In genomic region chr14:34232790-34233189, GRCh38 we compare ENCODE assay signal across 21 cellular contexts.
DNase-seq lines count a peak whose midpoint lies in the region; ATAC-seq, FAIRE-seq and TF ChIP-seq lines count a peak whose summit lies in the region.
"Had no signal": no experiment of that assay in that cellular context is flagged by ENCODE, and none has a peak within 500 bp of the region (broad histone marks: within the 10 kb centered on the region; RNA-seq: fewer than 3 reads in every experiment).

No MANE protein-coding gene starts in this region.

- POLR2A ChIA-PET in HepG2 (lab: Yijun Ruan, JAX) = no interaction called here
- POLR2A ChIA-PET in activated CD4-positive, alpha-beta memory T cell treated with anti-CD3 and anti-CD28 coated beads, Interleukin-2, amount 10 ng/mL, durations not matched to agents 7 days and 5 days (lab: Charles Lee) = no interaction called here

- H3K27me3 ChIP-seq in HepG2 (ENCODE audit: control insufficient read depth in 1 of 2, insufficient read depth in 2 of 2, low read length in 2 of 2) (no peaks in the 10 kb centered on the region), right lobe of liver (no peaks in the 10 kb centered on the region), hepatocyte (no peaks in the 10 kb centered on the region), skeletal muscle tissue (ENCODE audit: control insufficient read depth in 3 of 3, insufficient read depth in 3 of 3, low read length in 3 of 3) (no peaks in the 10 kb centered on the region)
- H3K27me3 ChIP-seq: MG63 had no signal

- no peak overlapping the region for H3K27ac Mint-ChIP-seq in activated CD4-positive, alpha-beta memory T cell treated with anti-CD3 and anti-CD28 coated beads, Interleukin-2, amount 10 ng/mL, durations not matched to agents 7 days and 5 days

- no peaks in the 10 kb centered on the region for H3K36me3 Mint-ChIP-seq in activated T-cell treated with anti-CD3 and anti-CD28 coated beads, Interleukin-2, amount 50 U/mL, for 4 hours (ENCODE audit: insufficient read depth)
- H3K36me3 Mint-ChIP-seq in activated CD4-positive, alpha-beta memory T cell treated with anti-CD3 and anti-CD28 coated beads, Interleukin-2, amount 10 ng/mL, durations not matched to agents 7 days and 5 days (ENCODE audit: low read depth) = no peaks in the 10 kb centered on the region

- WGBS in HepG2 (ENCODE audit: low lambda C conversion rate) = 2% methylated on average over 2 of the region's 2 CpGs
- 49% methylated on average over 2 of the region's 2 CpGs for WGBS in right lobe of liver (ENCODE audit: insufficient coverage, low coverage, low lambda C conversion rate, missing lambda C conversion rate)
- 64% methylated on average over 2 of the region's 2 CpGs for WGBS in hepatocyte (ENCODE audit: low lambda C conversion rate, missing lambda C conversion rate)

- no peak for DNase-seq in HepG2 (ENCODE audit: low spot score)
- DNase-seq in right lobe of liver = no peak
- no peak for DNase-seq in hepatocyte (ENCODE audit: low spot score)
- no peak for DNase-seq in activated T-cell treated with anti-CD3 and anti-CD28 coated beads, Interleukin-2, amount 50 U/mL, for 4 hours
- no peak for DNase-seq in activated CD4-positive, alpha-beta memory T cell treated with anti-CD3 and anti-CD28 coated beads, Interleukin-2, amount 10 ng/mL, durations not matched to agents 7 days and 5 days
- DNase-seq: HCEC 1CT, Kasumi-1, MG63, NCI-H1105 treated with DMSO at 0.1 percent for 48 hours, NCI-H146, NCI-H1930, NCI-H2107, NCI-H524, SHP77 had no signal

- TF ChIP-seq CTCF in HepG2 (CRISPR knock-in tag; IDR thresholded peaks at IDR 0.05) (no peak), right lobe of liver (IDR thresholded peaks at IDR 0.05) (no peak), hepatocyte (IDR thresholded peaks at IDR 0.05; ENCODE audit: poor library complexity) (no peak)

- H3K4me1 ChIP-seq in HepG2 (ENCODE audit: insufficient read depth, low read length) (peaks cover 13% of the 10 kb centered on the region; the same call in 1 of the 2 replicates), right lobe of liver (no peaks in the 10 kb centered on the region), hepatocyte (ENCODE audit: insufficient read depth) (peaks cover 4% of the 10 kb centered on the region), skeletal muscle tissue (ENCODE audit: control insufficient read depth in 3 of 3, insufficient read depth in 3 of 3, low read length in 3 of 3) (peaks cover 30 to 35% (median 30%) of the 10 kb centered on the region in 3 donors)

- in situ Hi-C loops in HepG2 (cut with HindIII; ENCODE audit: extremely low pct_ligation_motif_present, low pct_unique_long_range_greater_than_20kb) = no loop called here

- intact Hi-C loops in HepG2 (cut with micrococcal nuclease; ENCODE audit: unreplicated experiment) = no loop called here
- intact Hi-C loops in right lobe of liver (cut with DNase I) = no loop called here

- H3K9ac ChIP-seq in HepG2 (ENCODE audit: insufficient read depth, low read depth, low read length) = no peak overlapping the region
- no peak overlapping the region for H3K9ac ChIP-seq in skeletal muscle tissue (ENCODE audit: low read depth in 1 of 3, low read length in 3 of 3)

- no peak overlapping the region for H3K27ac ChIP-seq in HepG2 (ENCODE audit: extremely low read length, insufficient read depth, low read length)
- H3K27ac ChIP-seq in right lobe of liver = no peak overlapping the region
- peak overlapping the region; percentile 2 for H3K27ac ChIP-seq in hepatocyte
- H3K27ac ChIP-seq in skeletal muscle tissue (ENCODE audit: low read depth, low read length) = peak overlapping the region; percentile 46
- H3K27ac ChIP-seq: RWPE1 had no signal

- no TSS peak for BruUV-seq in HepG2 (replicated peaks; lab: Mats Ljungman, UMichigan)

- H4K20me1 ChIP-seq in HepG2 (ENCODE audit: insufficient read depth, low read length) (no peaks in the 10 kb centered on the region), hepatocyte (ENCODE audit: insufficient read depth, poor library complexity, severe bottlenecking) (no peaks in the 10 kb centered on the region)

- H3K9me3 ChIP-seq in HepG2 (ENCODE audit: low read length) (no peaks in the 10 kb centered on the region), right lobe of liver (no peaks in the 10 kb centered on the region), hepatocyte (ENCODE audit: low read depth) (no peaks in the 10 kb centered on the region), skeletal muscle tissue (ENCODE audit: control insufficient read depth in 3 of 3, low read length in 3 of 3) (no peaks in the 10 kb centered on the region)
- H3K9me3 ChIP-seq: MG63 had no signal

- no peak overlapping the region for H3K4me3 Mint-ChIP-seq in activated T-cell treated with anti-CD3 and anti-CD28 coated beads, Interleukin-2, amount 50 U/mL, for 4 hours
- no peak overlapping the region for H3K4me3 Mint-ChIP-seq in activated CD4-positive, alpha-beta memory T cell treated with anti-CD3 and anti-CD28 coated beads, Interleukin-2, amount 10 ng/mL, durations not matched to agents 7 days and 5 days

- TF ChIP-seq RAD21 in HepG2 (CRISPR knock-in tag; IDR thresholded peaks at IDR 0.05) = no peak

- no peak overlapping the region for H3K4me3 ChIP-seq in HepG2 (replicated peaks in 1 of 3; ENCODE audit: insufficient read depth in 1 of 3, low read depth in 2 of 3, low read length in 3 of 3)
- no peak overlapping the region for H3K4me3 ChIP-seq in right lobe of liver
- no peak overlapping the region for H3K4me3 ChIP-seq in hepatocyte
- H3K4me3 ChIP-seq in skeletal muscle tissue (ENCODE audit: low read length in 3 of 3) = no peak overlapping the region
- H3K4me3 ChIP-seq: K562, MG63 had no signal

- no peaks in the 10 kb centered on the region for H3K9me3 Mint-ChIP-seq in activated T-cell treated with anti-CD3 and anti-CD28 coated beads, Interleukin-2, amount 50 U/mL, for 4 hours
- H3K9me3 Mint-ChIP-seq in activated CD4-positive, alpha-beta memory T cell treated with anti-CD3 and anti-CD28 coated beads, Interleukin-2, amount 10 ng/mL, durations not matched to agents 7 days and 5 days = no peaks in the 10 kb centered on the region

- no peaks in the 10 kb centered on the region for H3K79me2 ChIP-seq in HepG2 (ENCODE audit: insufficient read depth, low read length)
- no peaks in the 10 kb centered on the region for H3K79me2 ChIP-seq in hepatocyte

- TF ChIP-seq EP300 in HepG2 (IDR thresholded peaks at IDR 0.05; ENCODE audit: low read depth in 2 of 2, low read length in 2 of 2) (no peak), HepG2 (CRISPR knock-in tag; IDR thresholded peaks at IDR 0.05; ENCODE audit: borderline replicate concordance) (no peak)

- H3K9me2 ChIP-seq in hepatocyte (replicated peaks; ENCODE audit: insufficient read depth) = no peaks in the 10 kb centered on the region

- H3K27me3 Mint-ChIP-seq in activated T-cell treated with anti-CD3 and anti-CD28 coated beads, Interleukin-2, amount 50 U/mL, for 4 hours (ENCODE audit: low read depth) = peaks cover 7% of the 10 kb centered on the region
- H3K27me3 Mint-ChIP-seq in activated CD4-positive, alpha-beta memory T cell treated with anti-CD3 and anti-CD28 coated beads, Interleukin-2, amount 10 ng/mL, durations not matched to agents 7 days and 5 days = peaks cover 6% of the 10 kb centered on the region

- FAIRE-seq in HepG2 (lab: Jason Lieb, UNC) = no peak
- FAIRE-seq: GM19239, H1, K562 had no signal

- H3K36me3 ChIP-seq in HepG2 (replicated peaks in 1 of 2; ENCODE audit: control insufficient read depth in 1 of 2, insufficient read depth in 2 of 2, low read length in 2 of 2) (no peaks in the 10 kb centered on the region), right lobe of liver (no peaks in the 10 kb centered on the region), hepatocyte (replicated peaks; ENCODE audit: insufficient read depth, low read depth) (no peaks in the 10 kb centered on the region), skeletal muscle tissue (ENCODE audit: control insufficient read depth in 3 of 3, insufficient read depth in 3 of 3, low read length in 3 of 3) (no peaks in the 10 kb centered on the region)
- H3K36me3 ChIP-seq: MG63 had no signal

- H3K4me2 ChIP-seq in HepG2 (ENCODE audit: low read depth, low read length) (no peak overlapping the region), hepatocyte (no peak overlapping the region)

- CTCF ChIA-PET in HepG2 (lab: Yijun Ruan, JAX; ENCODE audit: low intra/inter-chr PET ratio, low total read pairs) = no interaction called here
- CTCF ChIA-PET in activated CD4-positive, alpha-beta memory T cell treated with anti-CD3 and anti-CD28 coated beads, Interleukin-2, amount 10 ng/mL, durations not matched to agents 7 days and 5 days (lab: Charles Lee) = no interaction called here

- TF ChIP-seq POLR2A in HepG2 (IDR thresholded peaks at IDR 0.05; ENCODE audit: insufficient read depth in 1 of 2, low read depth in 2 of 2, low read length in 2 of 2) = no peak
- no peak for TF ChIP-seq POLR2A in right lobe of liver (IDR thresholded peaks at IDR 0.05)

- no peak overlapping the region for H2AFZ ChIP-seq in HepG2 (ENCODE audit: low read length)
- H2AFZ ChIP-seq in hepatocyte = no peak overlapping the region

- no peak for ATAC-seq in HepG2
- ATAC-seq in right lobe of liver = no peak
- ATAC-seq in HG03175 (IDR thresholded peaks at IDR 0.05; ENCODE audit: unreplicated experiment) = no peak
- no peak for ATAC-seq in activated T-cell treated with anti-CD3 and anti-CD28 coated beads, Interleukin-2, amount 50 U/mL, for 4 hours
- ATAC-seq: K562, Panc1 had no signal

- H3K4me1 Mint-ChIP-seq in activated T-cell treated with anti-CD3 and anti-CD28 coated beads, Interleukin-2, amount 50 U/mL, for 4 hours (ENCODE audit: low read depth) = peaks cover 3% of the 10 kb centered on the region
- peaks cover 11% of the 10 kb centered on the region for H3K4me1 Mint-ChIP-seq in activated CD4-positive, alpha-beta memory T cell treated with anti-CD3 and anti-CD28 coated beads, Interleukin-2, amount 10 ng/mL, durations not matched to agents 7 days and 5 days

TF ChIP-seq in HepG2, 621 proteins besides CTCF, POLR2A, EP300 and RAD21 (continues in another document):
- TF ChIP-seq BRCA1 (CRISPR knock-in tag; IDR thresholded peaks at IDR 0.05) (no peak), HNRNPK (IDR thresholded peaks at IDR 0.05; ENCODE audit: low read depth, low read length, poor library complexity, severe bottlenecking) (peak; percentile 41)

Comparison
In these comparisons a context has a peak if more than half of its experiments do, and no peak if none do; other contexts are left out.
1. H3K27ac ChIP-seq: peak in hepatocyte (single experiment) and skeletal muscle tissue (single experiment); none in HepG2 (single experiment) and right lobe of liver (0 of 3).